14 cellular contexts compared by ENCODE assay signal in genomic region chr3:71247948-71248315, GRCh38.
DNase-seq lines count a peak whose midpoint lies in the region; ATAC-seq and TF ChIP-seq lines count a peak whose summit lies in the region.
"Had no signal": no experiment of that assay in that cellular context is flagged by ENCODE, and none has a peak within 500 bp of the region (broad histone marks: within the 10 kb centered on the region; RNA-seq: fewer than 3 reads in every experiment).

No MANE protein-coding gene starts in this region.

- peak overlapping the region; percentile 7 for H3K27ac Mint-ChIP-seq in activated T-cell treated with anti-CD3 and anti-CD28 coated beads, Interleukin-2, amount 50 U/mL, for 24 hours
- H3K27ac Mint-ChIP-seq in brain, result peak overlapping the region in 3 of 5 experiments; percentile 28 to 69 (median 65)
- H3K27ac Mint-ChIP-seq: stimulated activated effector memory CD8-positive, alpha-beta T cell treated with anti-CD3 and anti-CD28 coated beads, Interleukin-12 subunit alpha, Interleukin-12 subunit beta, amount 100 ng/mL, for 72 hours had no signal

- no peak overlapping the region for H3K4me3 Mint-ChIP-seq in activated T-cell treated with anti-CD3 and anti-CD28 coated beads, Interleukin-2, amount 50 U/mL, for 24 hours
- no peak overlapping the region for H3K4me3 Mint-ChIP-seq in brain
- H3K4me3 Mint-ChIP-seq: stimulated activated effector memory CD8-positive, alpha-beta T cell treated with anti-CD3 and anti-CD28 coated beads, Interleukin-12 subunit alpha, Interleukin-12 subunit beta, amount 100 ng/mL, for 72 hours had no signal

- H3K36me3 Mint-ChIP-seq in activated T-cell treated with anti-CD3 and anti-CD28 coated beads, Interleukin-2, amount 50 U/mL, for 24 hours (ENCODE audit: low read depth), result peaks cover 71% of the 10 kb centered on the region
- no peaks in the 10 kb centered on the region for H3K36me3 Mint-ChIP-seq in brain
- H3K36me3 Mint-ChIP-seq: stimulated activated effector memory CD8-positive, alpha-beta T cell treated with anti-CD3 and anti-CD28 coated beads, Interleukin-12 subunit alpha, Interleukin-12 subunit beta, amount 100 ng/mL, for 72 hours had no signal

- no peak overlapping the region for H3K4me3 ChIP-seq in rectal smooth muscle tissue (ENCODE audit: low read length)
- H3K4me3 ChIP-seq: ovary, PC-9 had no signal

- H3K4me1 ChIP-seq in rectal smooth muscle tissue (ENCODE audit: control insufficient read depth, insufficient read depth, low read length), result peaks cover 6% of the 10 kb centered on the region

- no peaks in the 10 kb centered on the region for H3K36me3 ChIP-seq in rectal smooth muscle tissue (ENCODE audit: control insufficient read depth, insufficient read depth, low read length)
- H3K36me3 ChIP-seq: ovary had no signal

- no peak for DNase-seq in activated T-cell treated with anti-CD3 and anti-CD28 coated beads, Interleukin-2, amount 50 U/mL, for 24 hours
- no peak for DNase-seq in activated T-cell treated with anti-CD3 and anti-CD28 coated beads, Interleukin-2, amount 50 U/mL, for 48 hours
- DNase-seq in NCI-H1417 (lab: John Stamatoyannopoulos, UW) (peak in 2 of 3 experiments; percentile 76 to 84), glomerular visceral epithelial cell (ENCODE audit: extremely low spot score) (no peak)
- DNase-seq: activated gamma-delta T cell, Kasumi-1, NCI-H187, ovary, PC-9 had no signal

- ATAC-seq in HG03342 (IDR thresholded peaks at IDR 0.05; ENCODE audit: unreplicated experiment), result no peak
- no peak for ATAC-seq in activated CD4-positive, CD25-positive, alpha-beta regulatory T cell treated with anti-CD3 and anti-CD28 coated beads, Interleukin-2, amount 50 U/mL, for 24 hours
- ATAC-seq: stimulated activated effector memory CD8-positive, alpha-beta T cell treated with anti-CD3 and anti-CD28 coated beads, Interleukin-12 subunit alpha, Interleukin-12 subunit beta, amount 100 ng/mL, for 72 hours had no signal

- H3K27me3 ChIP-seq in rectal smooth muscle tissue (ENCODE audit: control insufficient read depth, insufficient read depth, low read length), result no peaks in the 10 kb centered on the region
- H3K27me3 ChIP-seq: ovary had no signal

- H3K9me3 Mint-ChIP-seq in activated T-cell treated with anti-CD3 and anti-CD28 coated beads, Interleukin-2, amount 50 U/mL, for 24 hours, result no peaks in the 10 kb centered on the region
- no peaks in the 10 kb centered on the region for H3K9me3 Mint-ChIP-seq in brain
- H3K9me3 Mint-ChIP-seq: stimulated activated effector memory CD8-positive, alpha-beta T cell treated with anti-CD3 and anti-CD28 coated beads, Interleukin-12 subunit alpha, Interleukin-12 subunit beta, amount 100 ng/mL, for 72 hours had no signal

- H3K4me1 Mint-ChIP-seq in activated T-cell treated with anti-CD3 and anti-CD28 coated beads, Interleukin-2, amount 50 U/mL, for 24 hours (ENCODE audit: low read depth), result peaks cover 86% of the 10 kb centered on the region
- H3K4me1 Mint-ChIP-seq in brain, result peaks cover 65% of the 10 kb centered on the region

- peak overlapping the region; percentile 62 for H3K27ac ChIP-seq in rectal smooth muscle tissue (ENCODE audit: low read depth, low read length)
- H3K27ac ChIP-seq: ovary, PC-9 had no signal

- no peaks in the 10 kb centered on the region for H3K27me3 Mint-ChIP-seq in activated T-cell treated with anti-CD3 and anti-CD28 coated beads, Interleukin-2, amount 50 U/mL, for 24 hours
- peaks cover 11% of the 10 kb centered on the region for H3K27me3 Mint-ChIP-seq in brain

- TF ChIP-seq CTCF in brain (conservative IDR thresholded peaks at IDR 0.05), result no peak

- H3K9ac ChIP-seq in rectal smooth muscle tissue (ENCODE audit: low read length), result no peak overlapping the region

Comparison
In these comparisons a context has a peak if more than half of its experiments do, and no peak if none do; other contexts are left out.
1. DNase-seq: peak in NCI-H1417 (2 of 3); none in activated T-cell treated with anti-CD3 and anti-CD28 coated beads, Interleukin-2, amount 50 U/mL, for 24 hours (single experiment), activated T-cell treated with anti-CD3 and anti-CD28 coated beads, Interleukin-2, amount 50 U/mL, for 48 hours (0 of 2) and glomerular visceral epithelial cell (single experiment).